Comparison of ENCODE assay signal across 27 cellular contexts in the genomic region with DNA sequence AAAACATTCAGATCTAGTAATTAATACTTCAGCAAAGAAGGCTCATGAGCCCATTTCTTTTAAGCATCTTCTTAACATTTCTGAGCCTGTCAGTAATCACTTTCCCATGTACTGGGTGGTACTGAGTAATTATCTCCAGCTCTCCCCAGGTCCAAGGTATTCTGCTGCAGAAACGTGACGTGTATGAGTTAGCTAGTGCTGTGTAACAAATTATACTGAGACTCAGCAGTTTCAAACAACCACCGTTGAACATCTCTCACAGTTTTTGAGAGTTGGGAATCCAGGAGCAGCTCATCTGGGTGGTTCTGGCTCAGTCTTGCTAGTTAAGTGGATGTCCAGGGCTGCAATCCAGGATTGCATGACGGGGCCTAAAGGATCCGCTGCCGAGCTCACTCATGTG.
"Had no signal": no experiment of that assay in that cellular context is flagged by ENCODE, and none has a peak within 500 bp of the region (broad histone marks: within the 10 kb centered on the region; RNA-seq: fewer than 3 reads in every experiment).

No MANE protein-coding gene starts in this region.

- H3K27me3 Mint-ChIP-seq: naive thymus-derived CD4-positive, alpha-beta T cell; stimulated activated naive B cell treated with anti-CD40 and anti-IgM and Interleukin-4, amounts not matched to agents 10 μg/mL and 1 μg/mL and 100 μg/mL, for 72 hours; stimulated activated naive CD8-positive, alpha-beta T cell treated with anti-CD3 and anti-CD28 coated beads, Interleukin-15, Interleukin-2, amounts not matched to agents 100 ng/mL and 50 ng/mL, for 24 hours had no signal

- DNase-seq: naive thymus-derived CD4-positive, alpha-beta T cell; natural killer cell; nucleus accumbens; pancreas; retina; spleen; stimulated activated CD4-positive, alpha-beta T cell treated with anti-CD3 and anti-CD28 coated beads, Interleukin-12 subunit alpha, Interleukin-12 subunit beta, amount 100 ng/mL, for 4 hours; stimulated activated CD4-positive, alpha-beta T cell treated with anti-CD3 and anti-CD28 coated beads, Interleukin-1b, Interleukin-23, amount 100 ng/mL, for 48 hours; stimulated activated CD4-positive, alpha-beta T cell treated with anti-CD3 and anti-CD28 coated beads, Interleukin-4, amount 100 ng/mL, for 24 hours; stimulated activated naive B cell treated with anti-CD40 and anti-IgM and Interleukin-4, amounts not matched to agents 10 μg/mL and 1 μg/mL and 100 μg/mL, for 72 hours; stimulated activated naive CD4-positive, alpha-beta T cell treated with Interleukin-2 at 50 U/mL for 16 hours; stomach; thyroid gland; trophoblast cell; upper lobe of left lung had no signal

- H3K9me3 Mint-ChIP-seq: natural killer cell; stimulated activated naive CD8-positive, alpha-beta T cell treated with anti-CD3 and anti-CD28 coated beads, Interleukin-15, Interleukin-2, amounts not matched to agents 100 ng/mL and 50 ng/mL, for 24 hours had no signal

- H3K27ac ChIP-seq: neutrophil, pancreas, prostate gland, right atrium auricular region, skin epidermis, spleen, stomach, thoracic aorta, thyroid gland, tibial nerve, upper lobe of left lung, vagina had no signal

- H3K36me3 ChIP-seq: neutrophil, pancreas, prostate gland, right atrium auricular region, spleen, thoracic aorta, thyroid gland, upper lobe of left lung, vagina had no signal

- H3K4me3 Mint-ChIP-seq: naive thymus-derived CD4-positive, alpha-beta T cell; natural killer cell; nephron; stimulated activated effector memory CD8-positive, alpha-beta T cell treated with anti-CD3 and anti-CD28 coated beads, Interleukin-12 subunit alpha, Interleukin-12 subunit beta, amount 100 ng/mL, for 72 hours; stimulated activated naive B cell treated with anti-CD40 and anti-IgM and Interleukin-4, amounts not matched to agents 10 μg/mL and 1 μg/mL and 100 μg/mL, for 72 hours; stimulated activated naive CD8-positive, alpha-beta T cell treated with anti-CD3 and anti-CD28 coated beads, Interleukin-15, Interleukin-2, amounts not matched to agents 100 ng/mL and 50 ng/mL, for 24 hours had no signal

- H3K27me3 ChIP-seq: neutrophil, pancreas, right atrium auricular region, spleen, stomach, thyroid gland, tibial nerve, upper lobe of left lung, vagina had no signal

- H3K27ac Mint-ChIP-seq: naive thymus-derived CD4-positive, alpha-beta T cell; natural killer cell; nephron; stimulated activated effector memory CD8-positive, alpha-beta T cell treated with anti-CD3 and anti-CD28 coated beads, Interleukin-12 subunit alpha, Interleukin-12 subunit beta, amount 100 ng/mL, for 72 hours; stimulated activated naive B cell treated with anti-CD40 and anti-IgM and Interleukin-4, amounts not matched to agents 10 μg/mL and 1 μg/mL and 100 μg/mL, for 72 hours; stimulated activated naive CD8-positive, alpha-beta T cell treated with anti-CD3 and anti-CD28 coated beads, Interleukin-15, Interleukin-2, amounts not matched to agents 100 ng/mL and 50 ng/mL, for 24 hours had no signal

- H3K36me3 Mint-ChIP-seq: natural killer cell; stimulated activated effector memory CD8-positive, alpha-beta T cell treated with anti-CD3 and anti-CD28 coated beads, Interleukin-12 subunit alpha, Interleukin-12 subunit beta, amount 100 ng/mL, for 72 hours had no signal

- H3K4me1 Mint-ChIP-seq: natural killer cell; stimulated activated effector memory CD8-positive, alpha-beta T cell treated with anti-CD3 and anti-CD28 coated beads, Interleukin-12 subunit alpha, Interleukin-12 subunit beta, amount 100 ng/mL, for 72 hours; stimulated activated naive B cell treated with anti-CD40 and anti-IgM and Interleukin-4, amounts not matched to agents 10 μg/mL and 1 μg/mL and 100 μg/mL, for 72 hours had no signal

- H3K4me2 ChIP-seq: smooth muscle cell had no signal

- H3K4me1 ChIP-seq: pancreas, prostate gland, right atrium auricular region, spleen, stomach, thyroid gland, tibial nerve, upper lobe of left lung, vagina had no signal

- H3K9me3 ChIP-seq: neutrophil, pancreas, prostate gland, right atrium auricular region, thoracic aorta, thyroid gland, upper lobe of left lung, vagina had no signal

- ATAC-seq: naive thymus-derived CD4-positive, alpha-beta T cell; natural killer cell; pancreas; sciatic nerve; stimulated activated effector memory CD8-positive, alpha-beta T cell treated with anti-CD3 and anti-CD28 coated beads, Interleukin-12 subunit alpha, Interleukin-12 subunit beta, amount 100 ng/mL, for 72 hours; stimulated activated naive B cell treated with anti-CD40 and anti-IgM and Interleukin-4, amounts not matched to agents 10 μg/mL and 1 μg/mL and 100 μg/mL, for 72 hours had no signal

- H3K4me3 ChIP-seq: pancreas, prostate gland, right atrium auricular region, skin epidermis, smooth muscle cell, spleen, stomach, thoracic aorta, thyroid gland, tibial nerve, upper lobe of left lung, vagina had no signal
